Comparison of ENCODE assay signal across 7 cellular contexts in the genomic region with DNA sequence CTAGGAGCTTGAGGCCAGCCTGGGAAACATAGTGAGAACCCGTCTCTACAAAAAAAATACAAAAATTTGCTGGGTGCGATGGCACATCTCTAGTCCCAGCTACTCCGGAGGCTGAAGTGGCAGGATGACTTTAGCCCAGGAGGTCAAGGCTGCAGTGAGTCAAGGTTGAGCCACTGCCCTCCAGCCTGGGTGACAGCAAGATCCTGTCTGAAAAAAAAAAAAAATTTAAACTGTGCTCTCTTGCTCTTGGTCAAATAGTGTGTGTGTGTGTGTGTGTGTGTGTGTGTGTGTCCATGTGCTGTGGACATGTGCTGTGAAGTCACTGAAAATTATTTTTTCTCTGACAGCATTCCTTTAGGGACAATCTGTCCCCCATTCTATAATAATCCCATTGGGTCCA.
"Had no signal": no experiment of that assay in that cellular context is flagged by ENCODE, and none has a peak within 500 bp of the region (broad histone marks: within the 10 kb centered on the region; RNA-seq: fewer than 3 reads in every experiment).

No MANE protein-coding gene starts in this region.

- FAIRE-seq: H54, HTR-8/SVneo had no signal

- H3K9ac ChIP-seq: KMS-11 had no signal

- H3K27ac ChIP-seq: KMS-11 had no signal

- H3K4me2 ChIP-seq: KMS-11 had no signal

- DNase-seq: GOT3, H9, HCEC 1CT, KBM-7 had no signal
